ENCODE assay signal across 26 cellular contexts in genomic region chr1:236990052-236990445, GRCh38. TPM values are rescaled to one million over a fixed set of nuclear protein-coding genes. Genes with fewer than 3 reads are reported as not detected.
"Had no signal": no experiment of that assay in that cellular context is flagged by ENCODE, and none has a peak within 500 bp of the region (broad histone marks: within the 10 kb centered on the region; RNA-seq: fewer than 3 reads in every experiment).

No MANE protein-coding gene starts in this region.

- H3K4me3 Mint-ChIP-seq: activated CD8-positive, alpha-beta T cell treated with anti-CD3 and anti-CD28 coated beads, Interleukin-2, amount 10 ng/mL, durations not matched to agents 7 days and 5 days; naive thymus-derived CD4-positive, alpha-beta T cell; neural crest cell; stimulated activated memory B cell treated with anti-CD40 and anti-IgM and Interleukin-4, amounts not matched to agents 10 μg/mL and 1 μg/mL and 100 μg/mL, for 72 hours; T-helper 2 cell treated with Interferon-gamma antibody and Interleukin-4, amounts not matched to agents 5 μg/mL and 100 μg/mL, for 36 hours had no signal

- H3K9me3 Mint-ChIP-seq: T-helper 2 cell treated with Interferon-gamma antibody and Interleukin-4, amounts not matched to agents 5 μg/mL and 100 μg/mL, for 36 hours had no signal

- H3K27ac Mint-ChIP-seq: activated CD8-positive, alpha-beta T cell treated with anti-CD3 and anti-CD28 coated beads, Interleukin-2, amount 10 ng/mL, durations not matched to agents 7 days and 5 days; activated naive CD4-positive, alpha-beta T cell treated with anti-CD3 and anti-CD28 coated beads, Interleukin-2, amount 50 U/mL, for 72 hours; stimulated activated memory B cell treated with anti-CD40 and anti-IgM and Interleukin-4, amounts not matched to agents 10 μg/mL and 1 μg/mL and 100 μg/mL, for 72 hours; T-helper 2 cell treated with Interferon-gamma antibody and Interleukin-4, amounts not matched to agents 5 μg/mL and 100 μg/mL, for 36 hours had no signal

- H3K4me1 ChIP-seq: esophagus muscularis mucosa, gastrocnemius medialis, right lobe of liver, testis had no signal

- H3K27me3 ChIP-seq: brain microvascular endothelial cell, esophagus muscularis mucosa, gastrocnemius medialis, right lobe of liver, testis had no signal

- H3K36me3 Mint-ChIP-seq: stimulated activated memory B cell treated with anti-CD40 and anti-IgM and Interleukin-4, amounts not matched to agents 10 μg/mL and 1 μg/mL and 100 μg/mL, for 72 hours had no signal

- H3K4me3 ChIP-seq: esophagus muscularis mucosa, gastrocnemius medialis, left ventricle myocardium inferior, right lobe of liver, testis had no signal

- H3K9me3 ChIP-seq: gastrocnemius medialis, right lobe of liver, testis had no signal

- DNase-seq: activated CD4-positive, alpha-beta T cell treated with anti-CD3 and anti-CD28 coated beads for 1 hour; activated CD4-positive, alpha-beta T cell treated with anti-CD3 and anti-CD28 coated beads, Interleukin-2, amount 50 U/mL, for 1 hour; activated CD8-positive, alpha-beta T cell treated with anti-CD3 and anti-CD28 coated beads, Interleukin-2, amount 10 ng/mL, durations not matched to agents 7 days and 5 days; activated T-cell treated with anti-CD3 and anti-CD28 coated beads, Interleukin-2, amount 50 U/mL, for 1 hour; aorta; brain microvascular endothelial cell; caudate nucleus; gastrocnemius medialis; head of caudate nucleus; hypothalamus; left ventricle myocardium inferior; naive thymus-derived CD4-positive, alpha-beta T cell; occipital lobe; right lobe of liver; small intestine; stimulated activated CD4-positive, alpha-beta T cell treated with anti-CD3 and anti-CD28 coated beads, Interleukin-2, amount 100 ng/mL, for 24 hours; testis; trophoblast cell had no signal

- H3K4me1 Mint-ChIP-seq: naive thymus-derived CD4-positive, alpha-beta T cell; neural crest cell; stimulated activated memory B cell treated with anti-CD40 and anti-IgM and Interleukin-4, amounts not matched to agents 10 μg/mL and 1 μg/mL and 100 μg/mL, for 72 hours had no signal

- H3K27ac ChIP-seq: brain microvascular endothelial cell, esophagus muscularis mucosa, gastrocnemius medialis, left ventricle myocardium inferior, right lobe of liver, testis had no signal

- ATAC-seq: activated CD8-positive, alpha-beta T cell treated with anti-CD3 and anti-CD28 coated beads, Interleukin-2, amount 10 ng/mL, durations not matched to agents 7 days and 5 days; activated naive CD4-positive, alpha-beta T cell treated with anti-CD3 and anti-CD28 coated beads, Interleukin-2, amount 50 U/mL, for 72 hours; gastrocnemius medialis; naive thymus-derived CD4-positive, alpha-beta T cell; right lobe of liver; stimulated activated memory B cell treated with anti-CD40 and anti-IgM and Interleukin-4, amounts not matched to agents 10 μg/mL and 1 μg/mL and 100 μg/mL, for 72 hours had no signal

- H3K27me3 Mint-ChIP-seq: stimulated activated memory B cell treated with anti-CD40 and anti-IgM and Interleukin-4, amounts not matched to agents 10 μg/mL and 1 μg/mL and 100 μg/mL, for 72 hours had no signal

- H3K36me3 ChIP-seq: brain microvascular endothelial cell, esophagus muscularis mucosa, gastrocnemius medialis, left ventricle myocardium inferior, right lobe of liver had no signal

RNA-seq across cellular contexts. Expression of gene MT1HL1, which starts 14.2 kb away (rescaled TPM):
- total RNA-seq: activated CD8-positive, alpha-beta T cell treated with anti-CD3 and anti-CD28 coated beads, Interleukin-2, amount 10 ng/mL, durations not matched to agents 7 days and 5 days; activated naive CD4-positive, alpha-beta T cell treated with anti-CD3 and anti-CD28 coated beads, Interleukin-2, amount 50 U/mL, for 72 hours; aorta; dermis microvascular lymphatic vessel endothelial cell; esophagus muscularis mucosa; gastrocnemius medialis; left ventricle myocardium inferior; lung microvascular endothelial cell; naive thymus-derived CD4-positive, alpha-beta T cell; neural crest cell; occipital lobe; right lobe of liver; testis had no signal
- polyA plus RNA-seq: adipose tissue; aorta; naive thymus-derived CD4-positive, alpha-beta T cell; small intestine had no signal

RNA-seq across cellular contexts. Expression of gene RYR2, which starts 51.9 kb away (rescaled TPM):
- total RNA-seq: activated CD8-positive, alpha-beta T cell treated with anti-CD3 and anti-CD28 coated beads, Interleukin-2, amount 10 ng/mL, durations not matched to agents 7 days and 5 days; activated naive CD4-positive, alpha-beta T cell treated with anti-CD3 and anti-CD28 coated beads, Interleukin-2, amount 50 U/mL, for 72 hours had no signal
- polyA plus RNA-seq: naive thymus-derived CD4-positive, alpha-beta T cell had no signal
